ENCODE assay signal across 13 cellular contexts in the genomic region with DNA sequence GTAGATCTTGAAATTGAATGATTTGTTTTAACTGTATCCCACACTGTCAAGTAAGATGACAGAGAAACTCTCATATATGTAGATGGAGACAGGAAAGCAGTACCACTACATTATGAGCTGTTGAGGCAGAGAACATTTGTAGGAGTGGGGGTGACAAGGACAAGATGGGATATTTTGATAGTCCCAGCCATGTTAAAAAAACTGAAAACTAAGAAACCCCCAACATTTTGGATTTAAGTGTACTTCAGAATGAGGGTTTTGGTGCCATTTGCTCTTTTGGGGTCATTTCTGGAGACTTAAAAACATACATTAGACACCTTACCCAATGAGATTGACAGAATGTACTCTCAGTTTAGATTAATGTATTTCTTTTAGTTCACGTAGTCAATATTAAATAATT.
DNase-seq lines count a peak whose midpoint lies in the region; ATAC-seq and TF ChIP-seq lines count a peak whose summit lies in the region.
"Had no signal": no experiment of that assay in that cellular context is flagged by ENCODE, and none has a peak within 500 bp of the region (broad histone marks: within the 10 kb centered on the region; RNA-seq: fewer than 3 reads in every experiment).

No MANE protein-coding gene starts in this region.

- no peak overlapping the region for H3K27ac Mint-ChIP-seq in CD8-positive, alpha-beta T cell
- H3K27ac Mint-ChIP-seq in progenitor cell of endocrine pancreas: peak overlapping the region; percentile 46

- H3K27me3 ChIP-seq in CD8-positive, alpha-beta T cell (ENCODE audit: insufficient read depth, low read length): no peaks in the 10 kb centered on the region
- H3K27me3 ChIP-seq in MG63 (no peaks in the 10 kb centered on the region), fibroblast of lung (ENCODE audit: control insufficient read depth, insufficient read depth, low read length) (no peaks in the 10 kb centered on the region)

- H3K4me1 Mint-ChIP-seq in CD8-positive, alpha-beta T cell (ENCODE audit: low read depth): peaks cover 32% of the 10 kb centered on the region
- peaks cover 38% of the 10 kb centered on the region for H3K4me1 Mint-ChIP-seq in progenitor cell of endocrine pancreas (ENCODE audit: low read depth)

- no peaks in the 10 kb centered on the region for H3K9me3 Mint-ChIP-seq in CD8-positive, alpha-beta T cell
- no peaks in the 10 kb centered on the region for H3K9me3 Mint-ChIP-seq in progenitor cell of endocrine pancreas (ENCODE audit: low read depth)

- ATAC-seq in CD8-positive, alpha-beta T cell: no peak
- ATAC-seq in GM18519 (IDR thresholded peaks at IDR 0.05; ENCODE audit: low FRiP score, unreplicated experiment) (no peak), HG02973 (IDR thresholded peaks at IDR 0.05; ENCODE audit: unreplicated experiment) (no peak)
- ATAC-seq: left lobe of liver; stimulated activated naive CD8-positive, alpha-beta T cell treated with anti-CD3 and anti-CD28 coated beads, Interleukin-15, Interleukin-2, amounts not matched to agents 100 U/mL and 50 U/mL, for 24 hours had no signal

- H2AFZ ChIP-seq in fibroblast of lung (ENCODE audit: low read length): no peak overlapping the region
- H2AFZ ChIP-seq: PC-9 had no signal

- H3K4me3 Mint-ChIP-seq in CD8-positive, alpha-beta T cell: peak overlapping the region; percentile 83
- H3K4me3 Mint-ChIP-seq in progenitor cell of endocrine pancreas (ENCODE audit: low read depth): peak overlapping the region; percentile 88

- H3K9me3 ChIP-seq in CD8-positive, alpha-beta T cell (ENCODE audit: low read length): no peaks in the 10 kb centered on the region
- H3K9me3 ChIP-seq in MG63: no peaks in the 10 kb centered on the region
- H3K9me3 ChIP-seq in fibroblast of lung (ENCODE audit: control insufficient read depth, insufficient read depth, low read depth, low read length): no peaks in the 10 kb centered on the region

- H3K36me3 Mint-ChIP-seq in CD8-positive, alpha-beta T cell: peaks cover 1% of the 10 kb centered on the region
- peaks cover 26% of the 10 kb centered on the region for H3K36me3 Mint-ChIP-seq in progenitor cell of endocrine pancreas (ENCODE audit: insufficient read depth)

- peaks cover 66% of the 10 kb centered on the region for H3K79me2 ChIP-seq in fibroblast of lung (ENCODE audit: control insufficient read depth, insufficient read depth, low read length)

- H4K20me1 ChIP-seq in fibroblast of lung (ENCODE audit: control insufficient read depth, extremely low read depth, insufficient read depth, low read length): no peaks in the 10 kb centered on the region

- peak overlapping the region; percentile 20 for H3K9ac ChIP-seq in fibroblast of lung (ENCODE audit: insufficient read depth, low read length)

- H3K36me3 ChIP-seq in CD8-positive, alpha-beta T cell (ENCODE audit: insufficient read depth, low read length): no peaks in the 10 kb centered on the region
- H3K36me3 ChIP-seq in MG63 (no peaks in the 10 kb centered on the region), fibroblast of lung (ENCODE audit: control insufficient read depth, insufficient read depth, low read length) (no peaks in the 10 kb centered on the region)

- POLR2A ChIA-PET in CD8-positive, alpha-beta T cell (lab: Charles Lee): no interaction called here

- CTCF ChIA-PET in CD8-positive, alpha-beta T cell (lab: Charles Lee): no interaction called here

- H3K27me3 Mint-ChIP-seq in CD8-positive, alpha-beta T cell (ENCODE audit: low read depth): peaks cover 37% of the 10 kb centered on the region
- H3K27me3 Mint-ChIP-seq in progenitor cell of endocrine pancreas: no peaks in the 10 kb centered on the region

- intact Hi-C loops in CD8-positive, alpha-beta T cell (cut with DNase I, micrococcal nuclease): loop anchor here (5.0 kb wide), 3 partner anchors 73 to 1113 kb away; a partner anchor contains a TSS

- H3K4me3 ChIP-seq in CD8-positive, alpha-beta T cell (ENCODE audit: low read depth, low read length): no peak overlapping the region
- H3K4me3 ChIP-seq in MG63 (peak overlapping the region; percentile 64; the same call in 1 of the 2 replicates), fibroblast of lung (replicated peaks in 1 of 4; ENCODE audit: control extremely low read depth in 1 of 4, insufficient read depth in 1 of 4, low read depth in 3 of 4, low read length in 4 of 4) (peak overlapping the region; percentile 77 to 81 (median 80))
- H3K4me3 ChIP-seq: PC-9 had no signal

- peak overlapping the region; percentile 97 for H3K4me2 ChIP-seq in fibroblast of lung (ENCODE audit: extremely low read depth, insufficient read depth, low read length)

- DNase-seq in CD8-positive, alpha-beta T cell: no peak
- DNase-seq in MG63: no peak
- peak in 1 of 2 donors; percentile 15 for DNase-seq in fibroblast of lung (ENCODE audit: low read depth in 2 of 2)
- DNase-seq in progenitor cell of endocrine pancreas (ENCODE audit: low spot score, unreplicated experiment): no peak
- DNase-seq in dedifferentiated amniotic fluid mesenchymal stem cell (ENCODE audit: extremely low spot score): no peak
- DNase-seq: activated CD4-positive, alpha-beta T cell treated with anti-CD3 and anti-CD28 coated beads, Interleukin-2, amount 50 U/mL, for 1 hour; glutamatergic neuron; PC-9; stimulated activated CD4-positive, alpha-beta T cell treated with anti-CD3 and anti-CD28 coated beads, Interleukin-4, amount 100 ng/mL, for 1 hour; stimulated activated naive CD8-positive, alpha-beta T cell treated with anti-CD3 and anti-CD28 coated beads, Interleukin-15, Interleukin-2, amounts not matched to agents 100 U/mL and 50 U/mL, for 24 hours had no signal

- no peak for TF ChIP-seq CTCF in CD8-positive, alpha-beta T cell (IDR thresholded peaks at IDR 0.05)
- TF ChIP-seq CTCF in fibroblast of lung (conservative IDR thresholded peaks at IDR 0.05 in 1 of 2, IDR thresholded peaks at IDR 0.05 in 1 of 2; ENCODE audit: low read depth in 1 of 2, low read length in 2 of 2) (no peak), progenitor cell of endocrine pancreas (IDR thresholded peaks at IDR 0.05; ENCODE audit: unreplicated experiment) (no peak)

- peaks cover 15% of the 10 kb centered on the region for H3K4me1 ChIP-seq in CD8-positive, alpha-beta T cell (ENCODE audit: insufficient read depth, low read length)
- peaks cover 7% of the 10 kb centered on the region for H3K4me1 ChIP-seq in fibroblast of lung (ENCODE audit: control insufficient read depth, extremely low read depth, insufficient read depth, low read length)

- no peak overlapping the region for H3K27ac ChIP-seq in CD8-positive, alpha-beta T cell (ENCODE audit: low read depth, low read length)
- peak overlapping the region; percentile 89 for H3K27ac ChIP-seq in fibroblast of lung (ENCODE audit: insufficient read depth, low read length)
- H3K27ac ChIP-seq: PC-9 had no signal
